In genomic region chr7:151448261-151449252, GRCh38 we compare ENCODE assay signal across 8 cellular contexts.
DNase-seq lines count a peak whose midpoint lies in the region; ATAC-seq and TF ChIP-seq lines count a peak whose summit lies in the region.

No MANE protein-coding gene starts in this region.

- H3K36me3 ChIP-seq in mucosa of rectum (ENCODE audit: control insufficient read depth in 2 of 2, insufficient read depth in 2 of 2, low read length in 2 of 2), result no peaks in the 10 kb centered on the region

- H3K27ac ChIP-seq in mucosa of rectum (ENCODE audit: low read depth in 2 of 2, low read length in 2 of 2), result peak overlapping the region in 1 of 2 donors; percentile 4

- peaks cover 4 to 6% of the 10 kb centered on the region in 2 donors for H3K4me1 ChIP-seq in mucosa of rectum (ENCODE audit: control insufficient read depth in 2 of 2, insufficient read depth in 2 of 2, low read length in 2 of 2)

- no peak for TF ChIP-seq POLR2A in erythroblast (IDR thresholded peaks at IDR 0.05; ENCODE audit: low read length)

- ATAC-seq in HG02885 (IDR thresholded peaks at IDR 0.05; ENCODE audit: poor library complexity, unreplicated experiment), result peak; percentile 74
- ATAC-seq in GM21367 (IDR thresholded peaks at IDR 0.05; ENCODE audit: unreplicated experiment), result no peak

- no peaks in the 10 kb centered on the region for H3K27me3 ChIP-seq in mucosa of rectum (ENCODE audit: control insufficient read depth in 2 of 2, insufficient read depth in 2 of 2, low read length in 2 of 2)

- DNase-seq in NOMO-1 treated with DMSO at 0.1 percent for 48 hours (lab: John Stamatoyannopoulos, UW; ENCODE audit: unreplicated experiment) (peak; percentile 46), activated T-cell treated with anti-CD3 and anti-CD28 coated beads for 24 hours (ENCODE audit: low read depth) (peak; percentile 71), erythroblast (lab: John Stamatoyannopoulos, UW) (peak; percentile 62 to 74)
- DNase-seq in stimulated activated CD8-positive, alpha-beta memory T cell treated with anti-CD3 and anti-CD28 coated beads, Interleukin-4, amount 100 ng/mL, for 48 hours, result peak; percentile 85

- peak overlapping the region; percentile 24 to 66 for H3K9ac ChIP-seq in mucosa of rectum (ENCODE audit: low read depth in 1 of 2, low read length in 2 of 2)

- no peaks in the 10 kb centered on the region for H3K9me3 ChIP-seq in mucosa of rectum (ENCODE audit: control insufficient read depth in 2 of 2, low read length in 2 of 2)

- peak overlapping the region; percentile 34; the same call in 1 of the 2 replicates for H3K4me3 ChIP-seq in GM08714 (ENCODE audit: low read length)
- H3K4me3 ChIP-seq in mucosa of rectum (ENCODE audit: low read length in 2 of 2), result peak overlapping the region; percentile 61 to 69
